ENCODE assay signal across 2 cellular contexts in genomic region chr6:161215193-161215592, GRCh38.
TF ChIP-seq lines count a peak whose summit lies in the region.

No MANE protein-coding gene starts in this region.

TF ChIP-seq in IMR-90, 13 proteins besides CTCF, POLR2A, EP300 and RAD21:
- TF ChIP-seq RFX5 (IDR thresholded peaks at IDR 0.05; ENCODE audit: low read depth, low read length) (peak; percentile 80), ELK1 (IDR thresholded peaks at IDR 0.05; ENCODE audit: borderline replicate concordance, low read depth, low read length) (no peak), USF2 (IDR thresholded peaks at IDR 0.05; ENCODE audit: low read depth, low read length) (no peak), CHD1 (IDR thresholded peaks at IDR 0.05; ENCODE audit: low read depth, low read length) (no peak), RCOR1 (IDR thresholded peaks at IDR 0.05; ENCODE audit: insufficient replicate concordance, low read length) (no peak), FOS (IDR thresholded peaks at IDR 0.05; ENCODE audit: low read depth, low read length) (peak; percentile 97), MAFK (IDR thresholded peaks at IDR 0.05; ENCODE audit: low read depth, low read length) (peak; percentile 72), BHLHE40 (IDR thresholded peaks at IDR 0.05; ENCODE audit: low read depth, low read length) (peak; percentile 59), CEBPB (IDR thresholded peaks at IDR 0.05; ENCODE audit: low read depth, low read length) (peak; percentile 92), NFE2L2 (IDR thresholded peaks at IDR 0.05; ENCODE audit: low read depth, low read length) (peak; percentile 57; the same call in 1 of the 2 replicates), SMC3 (IDR thresholded peaks at IDR 0.05; ENCODE audit: low read depth, low read length) (peak; percentile 7; the same call in 1 of the 2 replicates), MXI1 (IDR thresholded peaks at IDR 0.05; ENCODE audit: borderline replicate concordance, low read depth, low read length) (0 out of 2 replicates have a peak, but pooled peaks have one; percentile 18), MAZ (IDR thresholded peaks at IDR 0.05; ENCODE audit: borderline replicate concordance, low read depth, low read length) (peak; percentile 17; the same call in 1 of the 2 replicates)

TF ChIP-seq in K562, 482 proteins besides CTCF, POLR2A, EP300 and RAD21 (continues in another document):
- no peak for TF ChIP-seq MCM2 (IDR thresholded peaks at IDR 0.05; ENCODE audit: low read depth)
- TF ChIP-seq NCOA2 (IDR thresholded peaks at IDR 0.05; ENCODE audit: partially characterized antibody in 2 of 2) = peak in 1 of 2 experiments; percentile 4
- peak in 1 of 2 experiments; percentile 17; a peak in 1 of 4 replicates for TF ChIP-seq TRIM24 (IDR thresholded peaks at IDR 0.05)
- no peak for TF ChIP-seq TAF15 (IDR thresholded peaks at IDR 0.05; ENCODE audit: low read depth, low read length)
- no peak for TF ChIP-seq NCOA4 (IDR thresholded peaks at IDR 0.05; ENCODE audit: partially characterized antibody)
- TF ChIP-seq BCL6 (CRISPR knock-in tag; IDR thresholded peaks at IDR 0.05) = no peak
- TF ChIP-seq TEAD2 (tag; IDR thresholded peaks at IDR 0.05) = no peak
- TF ChIP-seq MYC (IDR thresholded peaks at IDR 0.05; ENCODE audit: low read depth, low read length) = no peak
- TF ChIP-seq MYC (CRISPR knock-in tag; IDR thresholded peaks at IDR 0.05; ENCODE audit: borderline replicate concordance, low read depth) = no peak
- no peak for TF ChIP-seq ETS1 (conservative IDR thresholded peaks at IDR 0.05; ENCODE audit: control insufficient read depth, low read depth, low read length)
- no peak for TF ChIP-seq GTF2A2 (tag; IDR thresholded peaks at IDR 0.05)
- no peak for TF ChIP-seq PHF20 (IDR thresholded peaks at IDR 0.05; ENCODE audit: partially characterized antibody)
- no peak for TF ChIP-seq KLF10 (CRISPR knock-in tag; IDR thresholded peaks at IDR 0.05)
- no peak for TF ChIP-seq ZNF347 (CRISPR knock-in tag; IDR thresholded peaks at IDR 0.05; ENCODE audit: low read depth)
- no peak for TF ChIP-seq ILF3 (IDR thresholded peaks at IDR 0.05; ENCODE audit: borderline replicate concordance)
- TF ChIP-seq SNAPC5 (CRISPR knock-in tag; IDR thresholded peaks at IDR 0.05) = no peak
- no peak for TF ChIP-seq ASH1L (IDR thresholded peaks at IDR 0.05; ENCODE audit: borderline replicate concordance, low read depth, partially characterized antibody)
- no peak for TF ChIP-seq ZFP36 (IDR thresholded peaks at IDR 0.05; ENCODE audit: low read depth, low read length, partially characterized antibody)
- no peak for TF ChIP-seq PKNOX1 (IDR thresholded peaks at IDR 0.05)
- TF ChIP-seq ARHGAP35 (IDR thresholded peaks at IDR 0.05; ENCODE audit: partially characterized antibody) = no peak
- TF ChIP-seq RBFOX2 (IDR thresholded peaks at IDR 0.05; ENCODE audit: low read depth, low read length) = no peak
- peak; percentile 92 for TF ChIP-seq ZBTB17 (CRISPR knock-in tag; IDR thresholded peaks at IDR 0.05)
- TF ChIP-seq ZNF766 (CRISPR knock-in tag; conservative IDR thresholded peaks at IDR 0.05) = no peak
- no peak for TF ChIP-seq POLR3G (IDR thresholded peaks at IDR 0.05; ENCODE audit: extremely low read depth, insufficient read length, insufficient replicate concordance)
- TF ChIP-seq ZNF140 (CRISPR knock-in tag; IDR thresholded peaks at IDR 0.05) = no peak
- no peak for TF ChIP-seq SLC30A9 (CRISPR knock-in tag; IDR thresholded peaks at IDR 0.05)
- TF ChIP-seq, protein P1, sequence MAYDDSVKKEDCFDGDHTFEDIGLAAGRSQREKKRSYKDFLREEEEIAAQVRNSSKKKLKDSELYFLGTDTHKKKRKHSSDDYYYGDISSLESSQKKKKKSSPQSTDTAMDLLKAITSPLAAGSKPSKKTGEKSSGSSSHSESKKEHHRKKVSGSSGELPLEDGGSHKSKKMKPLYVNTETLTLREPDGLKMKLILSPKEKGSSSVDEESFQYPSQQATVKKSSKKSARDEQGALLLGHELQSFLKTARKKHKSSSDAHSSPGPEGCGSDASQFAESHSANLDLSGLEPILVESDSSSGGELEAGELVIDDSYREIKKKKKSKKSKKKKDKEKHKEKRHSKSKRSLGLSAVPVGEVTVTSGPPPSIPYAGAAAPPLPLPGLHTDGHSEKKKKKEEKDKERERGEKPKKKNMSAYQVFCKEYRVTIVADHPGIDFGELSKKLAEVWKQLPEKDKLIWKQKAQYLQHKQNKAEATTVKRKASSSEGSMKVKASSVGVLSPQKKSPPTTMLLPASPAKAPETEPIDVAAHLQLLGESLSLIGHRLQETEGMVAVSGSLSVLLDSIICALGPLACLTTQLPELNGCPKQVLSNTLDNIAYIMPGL (CRISPR knock-in tag; IDR thresholded peaks at IDR 0.05) = no peak
- no peak for TF ChIP-seq NCOR1 (IDR thresholded peaks at IDR 0.05)
- no peak for TF ChIP-seq CEBPB (tag; IDR thresholded peaks at IDR 0.05)
- 0 out of 2 replicates have a peak, but pooled peaks have one; percentile 15 for TF ChIP-seq GATAD2A (IDR thresholded peaks at IDR 0.05)
- TF ChIP-seq ZSCAN32 (CRISPR knock-in tag; IDR thresholded peaks at IDR 0.05) = no peak
- TF ChIP-seq ZNF512 (tag; IDR thresholded peaks at IDR 0.05) = no peak
- TF ChIP-seq, protein P2, sequence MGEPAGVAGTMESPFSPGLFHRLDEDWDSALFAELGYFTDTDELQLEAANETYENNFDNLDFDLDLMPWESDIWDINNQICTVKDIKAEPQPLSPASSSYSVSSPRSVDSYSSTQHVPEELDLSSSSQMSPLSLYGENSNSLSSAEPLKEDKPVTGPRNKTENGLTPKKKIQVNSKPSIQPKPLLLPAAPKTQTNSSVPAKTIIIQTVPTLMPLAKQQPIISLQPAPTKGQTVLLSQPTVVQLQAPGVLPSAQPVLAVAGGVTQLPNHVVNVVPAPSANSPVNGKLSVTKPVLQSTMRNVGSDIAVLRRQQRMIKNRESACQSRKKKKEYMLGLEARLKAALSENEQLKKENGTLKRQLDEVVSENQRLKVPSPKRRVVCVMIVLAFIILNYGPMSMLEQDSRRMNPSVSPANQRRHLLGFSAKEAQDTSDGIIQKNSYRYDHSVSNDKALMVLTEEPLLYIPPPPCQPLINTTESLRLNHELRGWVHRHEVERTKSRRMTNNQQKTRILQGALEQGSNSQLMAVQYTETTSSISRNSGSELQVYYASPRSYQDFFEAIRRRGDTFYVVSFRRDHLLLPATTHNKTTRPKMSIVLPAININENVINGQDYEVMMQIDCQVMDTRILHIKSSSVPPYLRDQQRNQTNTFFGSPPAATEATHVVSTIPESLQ (CRISPR knock-in tag; IDR thresholded peaks at IDR 0.05) = no peak
- TF ChIP-seq MED1 (CRISPR knock-in tag; IDR thresholded peaks at IDR 0.05; ENCODE audit: borderline replicate concordance) = no peak
- no peak for TF ChIP-seq ZNF146 (CRISPR knock-in tag; IDR thresholded peaks at IDR 0.05; ENCODE audit: unreplicated experiment)
- no peak for TF ChIP-seq SRSF1 (IDR thresholded peaks at IDR 0.05; ENCODE audit: low read depth, low read length)
- no peak for TF ChIP-seq CHD4 (IDR thresholded peaks at IDR 0.05; ENCODE audit: insufficient read depth, insufficient replicate concordance, low read depth, low read length, poor library complexity, severe bottlenecking)
- TF ChIP-seq RNF2 (IDR thresholded peaks at IDR 0.05) = no peak
- TF ChIP-seq, protein P3, sequence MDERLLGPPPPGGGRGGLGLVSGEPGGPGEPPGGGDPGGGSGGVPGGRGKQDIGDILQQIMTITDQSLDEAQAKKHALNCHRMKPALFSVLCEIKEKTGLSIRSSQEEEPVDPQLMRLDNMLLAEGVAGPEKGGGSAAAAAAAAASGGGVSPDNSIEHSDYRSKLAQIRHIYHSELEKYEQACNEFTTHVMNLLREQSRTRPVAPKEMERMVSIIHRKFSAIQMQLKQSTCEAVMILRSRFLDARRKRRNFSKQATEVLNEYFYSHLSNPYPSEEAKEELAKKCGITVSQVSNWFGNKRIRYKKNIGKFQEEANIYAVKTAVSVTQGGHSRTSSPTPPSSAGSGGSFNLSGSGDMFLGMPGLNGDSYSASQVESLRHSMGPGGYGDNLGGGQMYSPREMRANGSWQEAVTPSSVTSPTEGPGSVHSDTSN (CRISPR knock-in tag; IDR thresholded peaks at IDR 0.05; ENCODE audit: low read depth) = no peak
- TF ChIP-seq, protein P3 (tag; conservative IDR thresholded peaks at IDR 0.05; ENCODE audit: low read depth) = no peak
- no peak for TF ChIP-seq CGGBP1 (CRISPR knock-in tag; IDR thresholded peaks at IDR 0.05)
- TF ChIP-seq FOXK1 (CRISPR knock-in tag; IDR thresholded peaks at IDR 0.05; ENCODE audit: borderline replicate concordance) = no peak
- TF ChIP-seq, protein P4, sequence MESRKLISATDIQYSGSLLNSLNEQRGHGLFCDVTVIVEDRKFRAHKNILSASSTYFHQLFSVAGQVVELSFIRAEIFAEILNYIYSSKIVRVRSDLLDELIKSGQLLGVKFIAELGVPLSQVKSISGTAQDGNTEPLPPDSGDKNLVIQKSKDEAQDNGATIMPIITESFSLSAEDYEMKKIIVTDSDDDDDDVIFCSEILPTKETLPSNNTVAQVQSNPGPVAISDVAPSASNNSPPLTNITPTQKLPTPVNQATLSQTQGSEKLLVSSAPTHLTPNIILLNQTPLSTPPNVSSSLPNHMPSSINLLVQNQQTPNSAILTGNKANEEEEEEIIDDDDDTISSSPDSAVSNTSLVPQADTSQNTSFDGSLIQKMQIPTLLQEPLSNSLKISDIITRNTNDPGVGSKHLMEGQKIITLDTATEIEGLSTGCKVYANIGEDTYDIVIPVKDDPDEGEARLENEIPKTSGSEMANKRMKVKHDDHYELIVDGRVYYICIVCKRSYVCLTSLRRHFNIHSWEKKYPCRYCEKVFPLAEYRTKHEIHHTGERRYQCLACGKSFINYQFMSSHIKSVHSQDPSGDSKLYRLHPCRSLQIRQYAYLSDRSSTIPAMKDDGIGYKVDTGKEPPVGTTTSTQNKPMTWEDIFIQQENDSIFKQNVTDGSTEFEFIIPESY (CRISPR knock-in tag; IDR thresholded peaks at IDR 0.05) = peak; percentile 38; the same call in 1 of the 2 replicates
- TF ChIP-seq ZNF23 (CRISPR knock-in tag; IDR thresholded peaks at IDR 0.05) = no peak
- no peak for TF ChIP-seq SETDB1 (IDR thresholded peaks at IDR 0.05; ENCODE audit: low read length)
- TF ChIP-seq, protein P5, sequence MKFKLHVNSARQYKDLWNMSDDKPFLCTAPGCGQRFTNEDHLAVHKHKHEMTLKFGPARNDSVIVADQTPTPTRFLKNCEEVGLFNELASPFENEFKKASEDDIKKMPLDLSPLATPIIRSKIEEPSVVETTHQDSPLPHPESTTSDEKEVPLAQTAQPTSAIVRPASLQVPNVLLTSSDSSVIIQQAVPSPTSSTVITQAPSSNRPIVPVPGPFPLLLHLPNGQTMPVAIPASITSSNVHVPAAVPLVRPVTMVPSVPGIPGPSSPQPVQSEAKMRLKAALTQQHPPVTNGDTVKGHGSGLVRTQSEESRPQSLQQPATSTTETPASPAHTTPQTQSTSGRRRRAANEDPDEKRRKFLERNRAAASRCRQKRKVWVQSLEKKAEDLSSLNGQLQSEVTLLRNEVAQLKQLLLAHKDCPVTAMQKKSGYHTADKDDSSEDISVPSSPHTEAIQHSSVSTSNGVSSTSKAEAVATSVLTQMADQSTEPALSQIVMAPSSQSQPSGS (CRISPR knock-in tag; IDR thresholded peaks at IDR 0.05) = no peak
